In the genomic region with DNA sequence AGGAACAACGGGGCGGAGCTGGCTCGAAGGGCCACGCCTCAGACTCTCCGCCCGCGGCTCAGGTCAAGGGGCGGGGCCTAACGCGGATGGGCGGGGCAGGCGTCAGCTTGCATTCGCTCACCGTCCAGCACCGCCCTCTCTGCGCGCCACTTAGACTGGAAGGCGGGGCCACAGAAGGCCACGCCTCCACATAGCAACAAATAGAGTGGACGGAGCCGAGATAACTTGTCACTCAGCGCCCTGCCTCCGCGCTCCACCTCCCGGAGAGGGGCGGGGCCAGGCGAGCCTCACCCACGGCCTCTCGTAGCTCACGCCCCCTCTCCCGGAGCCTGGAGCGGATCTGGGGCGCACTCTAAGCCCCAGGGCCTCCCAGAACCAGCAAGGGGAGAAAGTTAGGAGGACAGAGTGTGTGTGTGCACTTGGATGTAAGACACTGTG, we compare ENCODE assay signal across 8 cellular contexts. TPM values are rescaled to one million over a fixed set of nuclear protein-coding genes. Genes with fewer than 3 reads are reported as not detected.
DNase-seq lines count a peak whose midpoint lies in the region; ATAC-seq lines count a peak whose summit lies in the region.

No MANE protein-coding gene starts in this region.

- no peaks in the 10 kb centered on the region for H3K9me3 ChIP-seq in mesenchymal stem cell (ENCODE audit: control insufficient read depth, low read length)

- H2AK5ac ChIP-seq in mesenchymal stem cell (ENCODE audit: low read length, severe bottlenecking) = no peak overlapping the region

- no peak overlapping the region for H3K14ac ChIP-seq in mesenchymal stem cell (ENCODE audit: low read length in 2 of 2)

- peaks cover 23% of the 10 kb centered on the region for H3K27me3 Mint-ChIP-seq in activated CD8-positive, alpha-beta memory T cell treated with anti-CD3 and anti-CD28 coated beads, Interleukin-2, amount 10 ng/mL, durations not matched to agents 7 days and 5 days
- peaks cover 6 to 17% of the 10 kb centered on the region in 2 donors for H3K27me3 Mint-ChIP-seq in effector memory CD8-positive, alpha-beta T cell

- peak overlapping the region; percentile 47 for H4K8ac ChIP-seq in mesenchymal stem cell (ENCODE audit: low read length)

- no peak overlapping the region for H3K23ac ChIP-seq in mesenchymal stem cell (ENCODE audit: low read length in 2 of 2)

- H3K4me2 ChIP-seq in mesenchymal stem cell (ENCODE audit: low read length, poor library complexity, severe bottlenecking) = peak overlapping the region; percentile 72

- no peak overlapping the region for H3K27ac ChIP-seq in mesenchymal stem cell (ENCODE audit: low read length, poor library complexity, severe bottlenecking)

- peaks cover 22% of the 10 kb centered on the region for H3K4me1 ChIP-seq in mesenchymal stem cell (ENCODE audit: control insufficient read depth, insufficient read depth, low read depth, low read length)

- H3K36me3 ChIP-seq in mesenchymal stem cell (ENCODE audit: control insufficient read depth in 1 of 2, insufficient read depth in 2 of 2, low read depth in 1 of 2, low read length in 2 of 2) = no peaks in the 10 kb centered on the region

- H3K27me3 ChIP-seq in mesenchymal stem cell (ENCODE audit: control insufficient read depth in 1 of 2, insufficient read depth in 1 of 2, low read length in 2 of 2) = peaks cover 0 to 9% of the 10 kb centered on the region in 2 experiments

- H3K9me3 Mint-ChIP-seq in activated CD8-positive, alpha-beta memory T cell treated with anti-CD3 and anti-CD28 coated beads, Interleukin-2, amount 10 ng/mL, durations not matched to agents 7 days and 5 days (ENCODE audit: low read depth) = no peaks in the 10 kb centered on the region
- no peaks in the 10 kb centered on the region for H3K9me3 Mint-ChIP-seq in effector memory CD8-positive, alpha-beta T cell

- H3K4me3 ChIP-seq in mesenchymal stem cell (ENCODE audit: insufficient read depth in 1 of 2, low read depth in 1 of 2, low read length in 2 of 2) = peak overlapping the region; percentile 73 to 83

- H3K4me1 Mint-ChIP-seq in activated CD8-positive, alpha-beta memory T cell treated with anti-CD3 and anti-CD28 coated beads, Interleukin-2, amount 10 ng/mL, durations not matched to agents 7 days and 5 days = peaks cover 34% of the 10 kb centered on the region
- peaks cover 20 to 26% of the 10 kb centered on the region in 2 donors for H3K4me1 Mint-ChIP-seq in effector memory CD8-positive, alpha-beta T cell (ENCODE audit: low read depth in 2 of 2)

- H3K9ac ChIP-seq in mesenchymal stem cell (ENCODE audit: low read length) = peak overlapping the region; percentile 91

- ATAC-seq in GM21423 (IDR thresholded peaks at IDR 0.05; ENCODE audit: unreplicated experiment) = peak; percentile 77
- peak; percentile 88 for ATAC-seq in activated CD8-positive, alpha-beta memory T cell treated with anti-CD3 and anti-CD28 coated beads, Interleukin-2, amount 10 ng/mL, durations not matched to agents 7 days and 5 days
- ATAC-seq in effector memory CD8-positive, alpha-beta T cell (replicated peaks) = peak; percentile 60

- peak overlapping the region; percentile 85 for H3K27ac Mint-ChIP-seq in activated CD8-positive, alpha-beta memory T cell treated with anti-CD3 and anti-CD28 coated beads, Interleukin-2, amount 10 ng/mL, durations not matched to agents 7 days and 5 days
- peak overlapping the region; percentile 94 to 95 for H3K27ac Mint-ChIP-seq in effector memory CD8-positive, alpha-beta T cell

- no peak overlapping the region for H3K4ac ChIP-seq in mesenchymal stem cell (ENCODE audit: low read depth in 1 of 2, low read length in 2 of 2)

- H3K18ac ChIP-seq in mesenchymal stem cell (ENCODE audit: low read depth in 1 of 2, low read length in 2 of 2) = peak overlapping the region in 1 of 2 experiments; percentile 2

- no peak overlapping the region for H2BK15ac ChIP-seq in mesenchymal stem cell (ENCODE audit: low read depth, poor library complexity, severe bottlenecking)

- no peak overlapping the region for H4K91ac ChIP-seq in mesenchymal stem cell (ENCODE audit: low read length)

- DNase-seq in COLO668 (lab: John Stamatoyannopoulos, UW; ENCODE audit: unreplicated experiment) (peak; percentile 93), HUDEP-2 (lab: John Stamatoyannopoulos, UW; ENCODE audit: unreplicated experiment in 76 of 76) (peak; percentile 90 to 100 (median 100)), NOMO-1 treated with DMSO at 0.1 percent for 48 hours (lab: John Stamatoyannopoulos, UW; ENCODE audit: unreplicated experiment) (peak; percentile 99), mesenchymal stem cell (peak; percentile 99)
- peak; percentile 99 for DNase-seq in activated CD8-positive, alpha-beta memory T cell treated with anti-CD3 and anti-CD28 coated beads, Interleukin-2, amount 10 ng/mL, durations not matched to agents 7 days and 5 days
- peak; percentile 99 for DNase-seq in effector memory CD8-positive, alpha-beta T cell
- DNase-seq in stimulated activated CD8-positive, alpha-beta memory T cell treated with anti-CD3 and anti-CD28 coated beads, Interleukin-12 subunit alpha, Interleukin-12 subunit beta, amount 100 ng/mL, for 1 hour (ENCODE audit: low read depth) = peak; percentile 98

- CTCF ChIA-PET in activated CD8-positive, alpha-beta memory T cell treated with anti-CD3 and anti-CD28 coated beads, Interleukin-2, amount 10 ng/mL, durations not matched to agents 7 days and 5 days (lab: Charles Lee) = interaction anchor here (0.8 to 5.0 kb wide), 20 partner anchors 11 to 169 kb away, joined by 3 to 57 read pairs (median 6); a partner anchor contains a TSS

- no peak overlapping the region for H2AFZ ChIP-seq in mesenchymal stem cell (ENCODE audit: low read depth, low read length)

- 1% methylated on average over 33 of the region's 33 CpGs for WGBS in mesenchymal stem cell

- no peak overlapping the region for H2BK120ac ChIP-seq in mesenchymal stem cell (ENCODE audit: low read depth, low read length)

- H2BK12ac ChIP-seq in mesenchymal stem cell (ENCODE audit: low read length in 2 of 2) = no peak overlapping the region

- peaks cover 5% of the 10 kb centered on the region for H3K79me1 ChIP-seq in mesenchymal stem cell (replicated peaks; ENCODE audit: low read length, poor library complexity, severe bottlenecking)

- no peak overlapping the region for H2BK5ac ChIP-seq in mesenchymal stem cell (ENCODE audit: low read depth, low read length, poor library complexity, severe bottlenecking)

- H3K4me3 Mint-ChIP-seq in activated CD8-positive, alpha-beta memory T cell treated with anti-CD3 and anti-CD28 coated beads, Interleukin-2, amount 10 ng/mL, durations not matched to agents 7 days and 5 days = peak overlapping the region; percentile 79
- peak overlapping the region; percentile 79 to 84 for H3K4me3 Mint-ChIP-seq in effector memory CD8-positive, alpha-beta T cell

- H3K36me3 Mint-ChIP-seq in activated CD8-positive, alpha-beta memory T cell treated with anti-CD3 and anti-CD28 coated beads, Interleukin-2, amount 10 ng/mL, durations not matched to agents 7 days and 5 days = no peaks in the 10 kb centered on the region
- peaks cover 29% of the 10 kb centered on the region for H3K36me3 Mint-ChIP-seq in effector memory CD8-positive, alpha-beta T cell (ENCODE audit: insufficient read depth)

RNA-seq across cellular contexts. Expression of a gene that starts 0.3 kb away (rescaled TPM):
- total RNA-seq in activated CD8-positive, alpha-beta memory T cell treated with anti-CD3 and anti-CD28 coated beads, Interleukin-2, amount 10 ng/mL, durations not matched to agents 7 days and 5 days = 10 to 100 TPM; 12.9 to 23.3 TPM
- 83.8 TPM for polyA plus RNA-seq in mesenchymal stem cell (2013, experiment 1 of 2)
- 80.0 TPM for polyA plus RNA-seq in mesenchymal stem cell (2013, experiment 2 of 2)

RNA-seq across cellular contexts. Expression of a gene that starts 1.0 kb away (rescaled TPM):
- total RNA-seq in activated CD8-positive, alpha-beta memory T cell treated with anti-CD3 and anti-CD28 coated beads, Interleukin-2, amount 10 ng/mL, durations not matched to agents 7 days and 5 days = under 1 TPM; 0.30 to 0.44 TPM
- 0.23 TPM for polyA plus RNA-seq in mesenchymal stem cell (2013, experiment 1 of 2)
- polyA plus RNA-seq in mesenchymal stem cell (2013, experiment 2 of 2) = 0.15 TPM

RNA-seq across cellular contexts. Expression of a gene that starts 21.7 kb away (rescaled TPM):
- total RNA-seq in activated CD8-positive, alpha-beta memory T cell treated with anti-CD3 and anti-CD28 coated beads, Interleukin-2, amount 10 ng/mL, durations not matched to agents 7 days and 5 days = 10 to 100 TPM; 13.4 to 13.7 TPM
- polyA plus RNA-seq in mesenchymal stem cell (2013, experiment 1 of 2) = 22.0 TPM
- polyA plus RNA-seq in mesenchymal stem cell (2013, experiment 2 of 2) = 22.4 TPM

RNA-seq across cellular contexts. Expression of a gene that starts 40.0 kb away (rescaled TPM):
- 1 to 10 TPM; 9.4 to 9.6 TPM for total RNA-seq in activated CD8-positive, alpha-beta memory T cell treated with anti-CD3 and anti-CD28 coated beads, Interleukin-2, amount 10 ng/mL, durations not matched to agents 7 days and 5 days
- 11.7 TPM for polyA plus RNA-seq in mesenchymal stem cell (2013, experiment 1 of 2)
- 12.3 TPM for polyA plus RNA-seq in mesenchymal stem cell (2013, experiment 2 of 2)

RNA-seq across cellular contexts. Expression of a gene that starts 52.6 kb away (rescaled TPM):
- total RNA-seq in activated CD8-positive, alpha-beta memory T cell treated with anti-CD3 and anti-CD28 coated beads, Interleukin-2, amount 10 ng/mL, durations not matched to agents 7 days and 5 days = 1 to 10 TPM in 1 of 2 experiments, under 1 TPM in 1; 0.80 to 1.1 TPM
- 2.1 TPM for polyA plus RNA-seq in mesenchymal stem cell (2013, experiment 1 of 2)
- polyA plus RNA-seq in mesenchymal stem cell (2013, experiment 2 of 2) = 1.9 TPM
